ENCODE assay signal across 8 cellular contexts in the genomic region with DNA sequence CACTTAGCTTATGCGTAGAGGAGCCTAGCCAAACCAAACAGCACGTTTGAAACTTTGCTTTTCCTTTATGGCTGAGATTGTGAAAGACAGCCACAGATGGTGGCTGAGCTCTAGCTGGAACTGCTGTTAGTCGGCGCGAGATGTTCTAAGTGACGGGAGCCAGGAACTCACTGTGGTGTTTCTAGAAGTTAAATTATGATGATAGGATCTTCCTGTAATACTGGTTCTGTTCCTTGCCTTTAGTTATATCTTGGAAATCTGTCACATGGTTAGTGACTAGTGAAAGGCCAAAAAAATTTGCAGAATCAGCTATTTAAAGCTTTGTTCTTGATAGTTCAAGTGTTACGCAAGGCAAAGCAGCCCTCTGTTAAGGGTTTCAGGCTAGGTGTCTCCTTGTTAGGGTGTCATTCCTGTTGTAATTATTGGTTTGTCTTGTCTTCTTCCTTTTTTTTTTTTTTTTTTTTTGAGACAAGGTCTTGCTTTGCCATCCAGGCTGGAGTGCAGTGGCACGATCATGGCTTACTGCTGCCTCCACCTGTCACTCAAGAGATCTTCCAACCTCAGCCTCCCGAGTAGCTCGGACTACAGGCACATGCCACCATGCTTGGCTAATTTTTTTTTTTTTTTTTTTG. TPM values are rescaled to one million over a fixed set of nuclear protein-coding genes. Genes with fewer than 3 reads are reported as not detected.
DNase-seq lines count a peak whose midpoint lies in the region; ATAC-seq and TF ChIP-seq lines count a peak whose summit lies in the region.

No MANE protein-coding gene starts in this region.

- H2AFZ ChIP-seq in GM23338 = no peak overlapping the region

- H3K27ac ChIP-seq in GM23338 (ENCODE audit: low read depth) = peak overlapping the region; percentile 51; the same call in 1 of the 2 replicates
- H3K27ac ChIP-seq in cardiac muscle cell = peak overlapping the region; percentile 6

- no peaks in the 10 kb centered on the region for H4K20me1 ChIP-seq in GM23338 (replicated peaks; ENCODE audit: insufficient read depth)

- H3K9me2 ChIP-seq in GM23338 (ENCODE audit: insufficient read depth) = no peaks in the 10 kb centered on the region

- no peak overlapping the region; the same call in 2 of the 3 replicates for H3K4me3 Mint-ChIP-seq in GM23338
- no peak overlapping the region for H3K4me3 Mint-ChIP-seq in activated T-helper 2 cell treated with anti-CD3 and anti-CD28 coated beads, Interferon-gamma antibody, Interleukin-2, Interleukin-4, amounts not matched to agents 10 μg/mL and 5 μg/mL and 100 μg/mL, durations not matched to agents 14 hours and 24 hours and 36 hours (ENCODE audit: low read depth)

- peaks cover 73% of the 10 kb centered on the region for H3K4me1 Mint-ChIP-seq in GM23338
- H3K4me1 Mint-ChIP-seq in activated T-helper 2 cell treated with anti-CD3 and anti-CD28 coated beads, Interferon-gamma antibody, Interleukin-2, Interleukin-4, amounts not matched to agents 10 μg/mL and 5 μg/mL and 100 μg/mL, durations not matched to agents 14 hours and 24 hours and 36 hours (ENCODE audit: low read depth) = peaks cover 20% of the 10 kb centered on the region

- peaks cover 99% of the 10 kb centered on the region for H3K79me2 ChIP-seq in GM23338 (replicated peaks; ENCODE audit: insufficient read depth)

- H3K4me3 ChIP-seq in GM23338 = no peak overlapping the region
- H3K4me3 ChIP-seq in cardiac muscle cell = no peak overlapping the region
- no peak overlapping the region for H3K4me3 ChIP-seq in skeletal muscle satellite cell (ENCODE audit: low read length)

- H3K4me1 ChIP-seq in GM23338 (ENCODE audit: insufficient read depth) = peaks cover 65% of the 10 kb centered on the region
- peaks cover 14% of the 10 kb centered on the region for H3K4me1 ChIP-seq in cardiac muscle cell (ENCODE audit: low read depth)
- peaks cover 21% of the 10 kb centered on the region for H3K4me1 ChIP-seq in skeletal muscle satellite cell (ENCODE audit: control insufficient read depth, insufficient read depth, low read length)

- H3K36me3 Mint-ChIP-seq in GM23338 (ENCODE audit: low read depth) = no peaks in the 10 kb centered on the region
- H3K36me3 Mint-ChIP-seq in activated T-helper 2 cell treated with anti-CD3 and anti-CD28 coated beads, Interferon-gamma antibody, Interleukin-2, Interleukin-4, amounts not matched to agents 10 μg/mL and 5 μg/mL and 100 μg/mL, durations not matched to agents 14 hours and 24 hours and 36 hours (ENCODE audit: low read depth) = peaks cover 21% of the 10 kb centered on the region

- H3K9me3 ChIP-seq in cardiac muscle cell (ENCODE audit: low read depth) (no peaks in the 10 kb centered on the region), skeletal muscle satellite cell (replicated peaks; ENCODE audit: low read length) (no peaks in the 10 kb centered on the region)

- no peaks in the 10 kb centered on the region for H3K36me3 ChIP-seq in GM23338 (ENCODE audit: insufficient read depth)
- H3K36me3 ChIP-seq in cardiac muscle cell = no peaks in the 10 kb centered on the region
- H3K36me3 ChIP-seq in skeletal muscle satellite cell (ENCODE audit: insufficient read depth, low read length) = no peaks in the 10 kb centered on the region

- DNase-seq in GM23338 (ENCODE audit: low spot score) (no peak), SKM-1 (lab: John Stamatoyannopoulos, UW; ENCODE audit: unreplicated experiment) (peak; percentile 77), cardiac muscle cell (ENCODE audit: low read depth in 1 of 2, low spot score in 1 of 2) (peak in 1 of 2 donors; percentile 85), retina (no peak)
- no peak for DNase-seq in activated CD4-positive, CD25-positive, alpha-beta regulatory T cell treated with anti-CD3 and anti-CD28 coated beads, Interleukin-2, amount 50 U/mL, for 72 hours
- no peak for DNase-seq in activated T-helper 2 cell treated with anti-CD3 and anti-CD28 coated beads, Interferon-gamma antibody, Interleukin-2, Interleukin-4, amounts not matched to agents 10 μg/mL and 5 μg/mL and 100 μg/mL, durations not matched to agents 14 hours and 24 hours and 36 hours (ENCODE audit: low spot score)

- no peak overlapping the region for H3K9ac ChIP-seq in skeletal muscle satellite cell (ENCODE audit: low read depth, low read length)

- TF ChIP-seq CTCF in GM23338 (conservative IDR thresholded peaks at IDR 0.05; ENCODE audit: low read depth in 2 of 2) (no peak), cardiac muscle cell (IDR thresholded peaks at IDR 0.05; ENCODE audit: low read depth, low read length) (no peak)

- H3K4me2 ChIP-seq in GM23338 (no peak overlapping the region), skeletal muscle satellite cell (ENCODE audit: low read length) (peak overlapping the region; percentile 21)

- H3K27ac Mint-ChIP-seq in GM23338 = no peak overlapping the region; the same call in 1 of the 2 replicates
- no peak overlapping the region for H3K27ac Mint-ChIP-seq in activated T-helper 2 cell treated with anti-CD3 and anti-CD28 coated beads, Interferon-gamma antibody, Interleukin-2, Interleukin-4, amounts not matched to agents 10 μg/mL and 5 μg/mL and 100 μg/mL, durations not matched to agents 14 hours and 24 hours and 36 hours

- intact Hi-C loops in activated T-helper 2 cell treated with anti-CD3 and anti-CD28 coated beads, Interferon-gamma antibody, Interleukin-2, Interleukin-4, amounts not matched to agents 10 μg/mL and 5 μg/mL and 100 μg/mL, durations not matched to agents 14 hours and 24 hours and 36 hours (cut with micrococcal nuclease) = no loop called here

- H3K27me3 Mint-ChIP-seq in GM23338 (ENCODE audit: insufficient read depth, low read depth, poor library complexity) = peaks cover 2% of the 10 kb centered on the region
- no peaks in the 10 kb centered on the region for H3K27me3 Mint-ChIP-seq in activated T-helper 2 cell treated with anti-CD3 and anti-CD28 coated beads, Interferon-gamma antibody, Interleukin-2, Interleukin-4, amounts not matched to agents 10 μg/mL and 5 μg/mL and 100 μg/mL, durations not matched to agents 14 hours and 24 hours and 36 hours (ENCODE audit: low read depth)

- H3K27me3 ChIP-seq in GM23338 (ENCODE audit: insufficient read depth) (no peaks in the 10 kb centered on the region), cardiac muscle cell (no peaks in the 10 kb centered on the region), skeletal muscle satellite cell (ENCODE audit: control insufficient read depth, insufficient read depth, low read length) (no peaks in the 10 kb centered on the region)

- ATAC-seq in GM23338 = no peak
- ATAC-seq in HG03135 (IDR thresholded peaks at IDR 0.05; ENCODE audit: unreplicated experiment) = no peak

- no peaks in the 10 kb centered on the region for H3K9me3 Mint-ChIP-seq in GM23338
- no peaks in the 10 kb centered on the region for H3K9me3 Mint-ChIP-seq in activated T-helper 2 cell treated with anti-CD3 and anti-CD28 coated beads, Interferon-gamma antibody, Interleukin-2, Interleukin-4, amounts not matched to agents 10 μg/mL and 5 μg/mL and 100 μg/mL, durations not matched to agents 14 hours and 24 hours and 36 hours

- no peaks in the 10 kb centered on the region for H3F3A ChIP-seq in GM23338 (replicated peaks; ENCODE audit: low read depth)

TF ChIP-seq in GM23338, 12 proteins besides CTCF, POLR2A, EP300 and RAD21 (continues in another document):
- TF ChIP-seq, protein P1, sequence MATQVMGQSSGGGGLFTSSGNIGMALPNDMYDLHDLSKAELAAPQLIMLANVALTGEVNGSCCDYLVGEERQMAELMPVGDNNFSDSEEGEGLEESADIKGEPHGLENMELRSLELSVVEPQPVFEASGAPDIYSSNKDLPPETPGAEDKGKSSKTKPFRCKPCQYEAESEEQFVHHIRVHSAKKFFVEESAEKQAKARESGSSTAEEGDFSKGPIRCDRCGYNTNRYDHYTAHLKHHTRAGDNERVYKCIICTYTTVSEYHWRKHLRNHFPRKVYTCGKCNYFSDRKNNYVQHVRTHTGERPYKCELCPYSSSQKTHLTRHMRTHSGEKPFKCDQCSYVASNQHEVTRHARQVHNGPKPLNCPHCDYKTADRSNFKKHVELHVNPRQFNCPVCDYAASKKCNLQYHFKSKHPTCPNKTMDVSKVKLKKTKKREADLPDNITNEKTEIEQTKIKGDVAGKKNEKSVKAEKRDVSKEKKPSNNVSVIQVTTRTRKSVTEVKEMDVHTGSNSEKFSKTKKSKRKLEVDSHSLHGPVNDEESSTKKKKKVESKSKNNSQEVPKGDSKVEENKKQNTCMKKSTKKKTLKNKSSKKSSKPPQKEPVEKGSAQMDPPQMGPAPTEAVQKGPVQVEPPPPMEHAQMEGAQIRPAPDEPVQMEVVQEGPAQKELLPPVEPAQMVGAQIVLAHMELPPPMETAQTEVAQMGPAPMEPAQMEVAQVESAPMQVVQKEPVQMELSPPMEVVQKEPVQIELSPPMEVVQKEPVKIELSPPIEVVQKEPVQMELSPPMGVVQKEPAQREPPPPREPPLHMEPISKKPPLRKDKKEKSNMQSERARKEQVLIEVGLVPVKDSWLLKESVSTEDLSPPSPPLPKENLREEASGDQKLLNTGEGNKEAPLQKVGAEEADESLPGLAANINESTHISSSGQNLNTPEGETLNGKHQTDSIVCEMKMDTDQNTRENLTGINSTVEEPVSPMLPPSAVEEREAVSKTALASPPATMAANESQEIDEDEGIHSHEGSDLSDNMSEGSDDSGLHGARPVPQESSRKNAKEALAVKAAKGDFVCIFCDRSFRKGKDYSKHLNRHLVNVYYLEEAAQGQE (IDR thresholded peaks at IDR 0.05; ENCODE audit: unreplicated experiment) = no peak
- TF ChIP-seq, protein P2, sequence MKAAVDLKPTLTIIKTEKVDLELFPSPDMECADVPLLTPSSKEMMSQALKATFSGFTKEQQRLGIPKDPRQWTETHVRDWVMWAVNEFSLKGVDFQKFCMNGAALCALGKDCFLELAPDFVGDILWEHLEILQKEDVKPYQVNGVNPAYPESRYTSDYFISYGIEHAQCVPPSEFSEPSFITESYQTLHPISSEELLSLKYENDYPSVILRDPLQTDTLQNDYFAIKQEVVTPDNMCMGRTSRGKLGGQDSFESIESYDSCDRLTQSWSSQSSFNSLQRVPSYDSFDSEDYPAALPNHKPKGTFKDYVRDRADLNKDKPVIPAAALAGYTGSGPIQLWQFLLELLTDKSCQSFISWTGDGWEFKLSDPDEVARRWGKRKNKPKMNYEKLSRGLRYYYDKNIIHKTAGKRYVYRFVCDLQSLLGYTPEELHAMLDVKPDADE (IDR thresholded peaks at IDR 0.05) = no peak
- TF ChIP-seq POLR2AphosphoS5 (IDR thresholded peaks at IDR 0.05; ENCODE audit: low read depth) (no peak), STAT1 (IDR thresholded peaks at IDR 0.05; ENCODE audit: unreplicated experiment) (no peak)

RNA-seq across cellular contexts. Expression of gene AK4, which starts 22.6 kb away (rescaled TPM):
- 123 and 137 TPM in 2 replicates for total RNA-seq in GM23338 (2014; rRNA removed; shearing (Covaris generic))
- polyA plus RNA-seq in GM23338 (2016; fragmentation: Nextera tagmentation; extraction: Ambion mirVana) (111 and 127 TPM in 2 replicates), cardiac muscle cell (114 and 133 TPM in 2 replicates)
- 93.1 and 144 TPM in 2 replicates for total RNA-seq in cardiac muscle cell
- total RNA-seq in skeletal muscle satellite cell (2012; rRNA removed) = 76.0 and 118 TPM in 2 replicates
- total RNA-seq in activated T-helper 2 cell treated with anti-CD3 and anti-CD28 coated beads, Interferon-gamma antibody, Interleukin-2, Interleukin-4, amounts not matched to agents 10 μg/mL and 5 μg/mL and 100 μg/mL, durations not matched to agents 14 hours and 24 hours and 36 hours = 108 and 109 TPM in 2 replicates
